8 cellular contexts compared by ENCODE assay signal in the genomic region with DNA sequence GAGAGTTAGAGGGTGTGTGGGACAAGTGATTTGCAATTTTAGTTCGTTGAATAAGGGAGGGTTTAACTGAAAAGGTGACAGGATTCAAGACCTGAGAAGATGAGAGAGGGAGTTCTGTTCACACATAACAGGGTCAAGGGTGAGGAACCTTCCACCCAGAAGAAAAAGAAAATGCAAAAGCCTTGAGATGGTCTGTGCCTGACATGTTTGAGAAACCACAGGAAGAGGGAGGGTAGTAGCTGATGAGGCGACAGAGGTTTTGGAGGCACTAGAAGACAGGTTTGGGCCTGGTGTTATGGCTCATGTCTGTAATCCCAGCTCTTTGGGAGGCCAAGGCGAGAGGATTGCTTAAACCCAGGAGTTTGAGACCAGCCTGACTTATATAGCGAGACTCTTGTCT. TPM values are rescaled to one million over a fixed set of nuclear protein-coding genes. Genes with fewer than 3 reads are reported as not detected.
DNase-seq lines count a peak whose midpoint lies in the region; ATAC-seq and TF ChIP-seq lines count a peak whose summit lies in the region.

No MANE protein-coding gene starts in this region.

- H3K27me3 ChIP-seq in left lung (no peaks in the 10 kb centered on the region), tibial nerve (no peaks in the 10 kb centered on the region)

- H3K4me3 ChIP-seq in left lung = peak overlapping the region in 1 of 2 donors; percentile 94
- H3K4me3 ChIP-seq in tibial nerve = peak overlapping the region in 2 of 4 donors; percentile 46 to 84
- H3K4me3 ChIP-seq in mucosa of descending colon = no peak overlapping the region

- peaks cover 2% of the 10 kb centered on the region for H3K36me3 Mint-ChIP-seq in activated T-cell treated with anti-CD3 and anti-CD28 coated beads, Interleukin-2, amount 50 U/mL, for 4 hours (ENCODE audit: insufficient read depth)

- no peaks in the 10 kb centered on the region for H3K9me3 Mint-ChIP-seq in activated T-cell treated with anti-CD3 and anti-CD28 coated beads, Interleukin-2, amount 50 U/mL, for 4 hours

- intact Hi-C loops in left lung (cut with DNase I) (no loop called here), mucosa of descending colon (cut with DNase I, micrococcal nuclease) (no loop called here)

- DNase-seq in activated naive CD4-positive, alpha-beta T cell treated with Interleukin-2 at 50 U/mL for 16 hours = peak; percentile 17
- DNase-seq in activated naive CD4-positive, alpha-beta T cell (lab: John Stamatoyannopoulos, UW) = no peak
- no peak for DNase-seq in activated T-cell treated with anti-CD3 and anti-CD28 coated beads, Interleukin-2, amount 50 U/mL, for 4 hours
- DNase-seq in left lung = no peak
- DNase-seq in tibial nerve (ENCODE audit: low spot score in 2 of 2) = no peak
- DNase-seq in A172 (ENCODE audit: low spot score) = no peak
- no peak for DNase-seq in mucosa of descending colon
- no peak for DNase-seq in hypothalamus (lab: John Stamatoyannopoulos, UW)

- 86 to 89% methylated on average over 4 of the region's 4 CpGs for WGBS in tibial nerve, 2 donors

- ATAC-seq in activated T-cell treated with anti-CD3 and anti-CD28 coated beads, Interleukin-2, amount 50 U/mL, for 4 hours = peak; percentile 10 to 12
- no peak for ATAC-seq in left lung
- ATAC-seq in mucosa of descending colon = no peak

- no peaks in the 10 kb centered on the region for H3K27me3 Mint-ChIP-seq in activated T-cell treated with anti-CD3 and anti-CD28 coated beads, Interleukin-2, amount 50 U/mL, for 4 hours (ENCODE audit: low read depth)

- TF ChIP-seq CTCF in left lung (IDR thresholded peaks at IDR 0.05) (no peak), tibial nerve (IDR thresholded peaks at IDR 0.05) (no peak), mucosa of descending colon (IDR thresholded peaks at IDR 0.05) (no peak)

- TF ChIP-seq POLR2A in tibial nerve (IDR thresholded peaks at IDR 0.05) = no peak

- peaks cover 37% of the 10 kb centered on the region for H3K4me1 Mint-ChIP-seq in activated T-cell treated with anti-CD3 and anti-CD28 coated beads, Interleukin-2, amount 50 U/mL, for 4 hours (ENCODE audit: low read depth)

- H3K4me1 ChIP-seq in left lung = peaks cover 8 to 28% of the 10 kb centered on the region in 2 donors
- peaks cover 0 to 27% (median 15%) of the 10 kb centered on the region in 4 donors for H3K4me1 ChIP-seq in tibial nerve
- H3K4me1 ChIP-seq in mucosa of descending colon (ENCODE audit: low read depth) = peaks cover 18% of the 10 kb centered on the region

- H3K9me3 ChIP-seq in left lung (no peaks in the 10 kb centered on the region), tibial nerve (no peaks in the 10 kb centered on the region), mucosa of descending colon (no peaks in the 10 kb centered on the region)

- peak overlapping the region; percentile 96 for H3K4me3 Mint-ChIP-seq in activated T-cell treated with anti-CD3 and anti-CD28 coated beads, Interleukin-2, amount 50 U/mL, for 4 hours

- peak overlapping the region; percentile 34 to 92 for H3K27ac ChIP-seq in left lung
- peak overlapping the region; percentile 38 to 84 (median 79) for H3K27ac ChIP-seq in tibial nerve

- TF ChIP-seq EP300 in tibial nerve (IDR thresholded peaks at IDR 0.05) = no peak

- H3K36me3 ChIP-seq in left lung = no peaks in the 10 kb centered on the region
- H3K36me3 ChIP-seq in tibial nerve = no peaks in the 10 kb centered on the region
- no peaks in the 10 kb centered on the region for H3K36me3 ChIP-seq in mucosa of descending colon (ENCODE audit: low read depth)

RNA-seq across cellular contexts. Expression of a gene that starts 0.6 kb away (rescaled TPM):
- 10 to 100 TPM; 13.9 to 19.0 (median 17.5) TPM for total RNA-seq in activated T-cell treated with anti-CD3 and anti-CD28 coated beads, Interleukin-2, amount 50 U/mL, for 4 hours
- total RNA-seq in left lung = 10 to 100 TPM; 15.5 to 24.7 TPM
- 10 to 100 TPM; 19.6 to 39.3 (median 22.1) TPM for total RNA-seq in tibial nerve
- total RNA-seq in A172 (2014; rRNA removed; shearing (Covaris generic)) = 23.9 and 45.5 TPM in 2 replicates
- total RNA-seq in mucosa of descending colon = 10 to 100 TPM; 32.7 to 39.0 (median 36.9) TPM

RNA-seq across cellular contexts. Expression of a gene that starts 19.3 kb away (rescaled TPM):
- total RNA-seq in activated T-cell treated with anti-CD3 and anti-CD28 coated beads, Interleukin-2, amount 50 U/mL, for 4 hours = 100 to 1,000 TPM; 144 to 161 (median 146) TPM
- total RNA-seq in left lung = 10 to 100 TPM; 67.9 to 75.9 TPM
- 100 to 1,000 TPM in 2 of 4 donors, 10 to 100 TPM in 2; 68.8 to 115 (median 94.4) TPM for total RNA-seq in tibial nerve
- 71.3 and 76.1 TPM in 2 replicates for total RNA-seq in A172 (2014; rRNA removed; shearing (Covaris generic))
- 100 to 1,000 TPM in 1 of 3 donors, 10 to 100 TPM in 2; 73.3 to 109 (median 82.1) TPM for total RNA-seq in mucosa of descending colon

RNA-seq across cellular contexts. Expression of a gene that starts 51.6 kb away (rescaled TPM):
- 10 to 100 TPM; 60.7 to 75.9 (median 70.7) TPM for total RNA-seq in activated T-cell treated with anti-CD3 and anti-CD28 coated beads, Interleukin-2, amount 50 U/mL, for 4 hours
- 10 to 100 TPM; 50.2 to 58.1 TPM for total RNA-seq in left lung
- total RNA-seq in tibial nerve = 10 to 100 TPM; 26.9 to 37.5 (median 32.4) TPM
- 33.9 and 37.3 TPM in 2 replicates for total RNA-seq in A172 (2014; rRNA removed; shearing (Covaris generic))
- total RNA-seq in mucosa of descending colon = 10 to 100 TPM; 53.3 to 76.3 (median 55.6) TPM

Comparison
In these comparisons a context has a peak if more than half of its experiments do, and no peak if none do; other contexts are left out.
1. ATAC-seq: peak in activated T-cell treated with anti-CD3 and anti-CD28 coated beads, Interleukin-2, amount 50 U/mL, for 4 hours (2 of 2); none in left lung (single experiment) and mucosa of descending colon (single experiment).